In genomic region chr17:1649116-1649843, GRCh38 we compare ENCODE assay signal across 1 cellular context.
TF ChIP-seq lines count a peak whose summit lies in the region.

No MANE protein-coding gene starts in this region.

TF ChIP-seq in K562, 482 proteins besides CTCF, POLR2A, EP300 and RAD21 (continued from another document and continues in another):
- TF ChIP-seq TCF3 (CRISPR knock-in tag; IDR thresholded peaks at IDR 0.05) (no peak), NFRKB (IDR thresholded peaks at IDR 0.05; ENCODE audit: low read depth) (peak; percentile 49; the same call in 1 of the 2 replicates), ZNF398 (CRISPR knock-in tag; IDR thresholded peaks at IDR 0.05) (no peak), SNRNP70 (optimal IDR thresholded peaks at IDR 0.05; ENCODE audit: low read depth, low read length) (no peak), NR4A1 (CRISPR knock-in tag; IDR thresholded peaks at IDR 0.05) (no peak), NR4A1 (tag; IDR thresholded peaks at IDR 0.05) (no peak), FIP1L1 (IDR thresholded peaks at IDR 0.05; ENCODE audit: low read depth, low read length, poor library complexity, severe bottlenecking) (peak; percentile 54), COPS2 (conservative IDR thresholded peaks at IDR 0.05) (no peak), FOXK1 (CRISPR knock-in tag; IDR thresholded peaks at IDR 0.05; ENCODE audit: borderline replicate concordance) (no peak), ZNF277 (CRISPR knock-in tag; IDR thresholded peaks at IDR 0.05; ENCODE audit: borderline replicate concordance) (no peak), ZFX (CRISPR knock-in tag; IDR thresholded peaks at IDR 0.05) (peak; percentile 84), KDM2B (CRISPR knock-in tag; IDR thresholded peaks at IDR 0.05) (no peak; the same call in 1 of the 2 replicates), CBX1 (IDR thresholded peaks at IDR 0.05; ENCODE audit: low read depth) (peak; percentile 57; the same call in 1 of the 2 replicates), ILK (tag; IDR thresholded peaks at IDR 0.05; ENCODE audit: borderline replicate concordance, low read depth) (no peak), NR2C2 (CRISPR knock-in tag; IDR thresholded peaks at IDR 0.05) (no peak), NR2C2 (tag; IDR thresholded peaks at IDR 0.05) (peak; percentile 8; the same call in 1 of the 2 replicates), ZNF707 (CRISPR knock-in tag; conservative IDR thresholded peaks at IDR 0.05) (no peak), RBM39 (optimal IDR thresholded peaks at IDR 0.05; ENCODE audit: low read depth, low read length) (no peak), PYGO2 (tag; IDR thresholded peaks at IDR 0.05) (no peak), NFXL1 (CRISPR knock-in tag; IDR thresholded peaks at IDR 0.05) (no peak), THAP12 (CRISPR knock-in tag; IDR thresholded peaks at IDR 0.05) (peak; percentile 65; the same call in 1 of the 2 replicates), FOXK2 (conservative IDR thresholded peaks at IDR 0.05 in 1 of 2, IDR thresholded peaks at IDR 0.05 in 1 of 2; ENCODE audit: low read depth in 2 of 2) (no peak), DACH1 (IDR thresholded peaks at IDR 0.05; ENCODE audit: partially characterized antibody) (no peak), SP1 (CRISPR knock-in tag; IDR thresholded peaks at IDR 0.05) (no peak), CC2D1A (IDR thresholded peaks at IDR 0.05) (no peak), U2AF1 (optimal IDR thresholded peaks at IDR 0.05; ENCODE audit: low read depth, low read length) (peak; percentile 75), SLC30A9 (CRISPR knock-in tag; IDR thresholded peaks at IDR 0.05) (no peak), NFIC (IDR thresholded peaks at IDR 0.05) (no peak), CEBPG (CRISPR knock-in tag; IDR thresholded peaks at IDR 0.05) (no peak), CEBPG (tag; conservative IDR thresholded peaks at IDR 0.05 in 1 of 2, IDR thresholded peaks at IDR 0.05 in 1 of 2) (no peak), SMAD4 (CRISPR knock-in tag; conservative IDR thresholded peaks at IDR 0.05) (no peak), POLR3G (IDR thresholded peaks at IDR 0.05; ENCODE audit: extremely low read depth, insufficient read length, insufficient replicate concordance) (no peak), BRCA1 (IDR thresholded peaks at IDR 0.05) (no peak), BRCA1 (CRISPR knock-in tag; IDR thresholded peaks at IDR 0.05) (no peak), NONO (IDR thresholded peaks at IDR 0.05; ENCODE audit: low read depth in 2 of 2, low read length in 1 of 2) (peak; percentile 17 to 90; a peak in 3 of 4 replicates), ZNF551 (CRISPR knock-in tag; IDR thresholded peaks at IDR 0.05) (no peak), CSDE1 (IDR thresholded peaks at IDR 0.05) (no peak), SMARCA5 (IDR thresholded peaks at IDR 0.05) (no peak), ARNT (IDR thresholded peaks at IDR 0.05) (no peak), TFE3 (CRISPR knock-in tag; IDR thresholded peaks at IDR 0.05) (no peak), HNRNPL (IDR thresholded peaks at IDR 0.05; ENCODE audit: low read depth, low read length) (peak; percentile 58; the same call in 1 of the 2 replicates), POLR2B (IDR thresholded peaks at IDR 0.05; ENCODE audit: low read depth, partially characterized antibody) (peak; percentile 29), ZNF184 (CRISPR knock-in tag; IDR thresholded peaks at IDR 0.05) (no peak)
- TF ChIP-seq, protein P1, sequence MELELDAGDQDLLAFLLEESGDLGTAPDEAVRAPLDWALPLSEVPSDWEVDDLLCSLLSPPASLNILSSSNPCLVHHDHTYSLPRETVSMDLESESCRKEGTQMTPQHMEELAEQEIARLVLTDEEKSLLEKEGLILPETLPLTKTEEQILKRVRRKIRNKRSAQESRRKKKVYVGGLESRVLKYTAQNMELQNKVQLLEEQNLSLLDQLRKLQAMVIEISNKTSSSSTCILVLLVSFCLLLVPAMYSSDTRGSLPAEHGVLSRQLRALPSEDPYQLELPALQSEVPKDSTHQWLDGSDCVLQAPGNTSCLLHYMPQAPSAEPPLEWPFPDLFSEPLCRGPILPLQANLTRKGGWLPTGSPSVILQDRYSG (tag; conservative IDR thresholded peaks at IDR 0.05; ENCODE audit: low read depth): no peak
- TF ChIP-seq, protein P2, sequence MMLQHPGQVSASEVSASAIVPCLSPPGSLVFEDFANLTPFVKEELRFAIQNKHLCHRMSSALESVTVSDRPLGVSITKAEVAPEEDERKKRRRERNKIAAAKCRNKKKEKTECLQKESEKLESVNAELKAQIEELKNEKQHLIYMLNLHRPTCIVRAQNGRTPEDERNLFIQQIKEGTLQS (IDR thresholded peaks at IDR 0.05): peak; percentile 73
- TF ChIP-seq, protein P2 (CRISPR knock-in tag; conservative IDR thresholded peaks at IDR 0.05): peak; percentile 65
- TF ChIP-seq, protein P3, sequence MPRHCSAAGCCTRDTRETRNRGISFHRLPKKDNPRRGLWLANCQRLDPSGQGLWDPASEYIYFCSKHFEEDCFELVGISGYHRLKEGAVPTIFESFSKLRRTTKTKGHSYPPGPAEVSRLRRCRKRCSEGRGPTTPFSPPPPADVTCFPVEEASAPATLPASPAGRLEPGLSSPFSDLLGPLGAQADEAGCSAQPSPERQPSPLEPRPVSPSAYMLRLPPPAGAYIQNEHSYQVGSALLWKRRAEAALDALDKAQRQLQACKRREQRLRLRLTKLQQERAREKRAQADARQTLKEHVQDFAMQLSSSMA (CRISPR knock-in tag; IDR thresholded peaks at IDR 0.05): no peak
- TF ChIP-seq, protein P4, sequence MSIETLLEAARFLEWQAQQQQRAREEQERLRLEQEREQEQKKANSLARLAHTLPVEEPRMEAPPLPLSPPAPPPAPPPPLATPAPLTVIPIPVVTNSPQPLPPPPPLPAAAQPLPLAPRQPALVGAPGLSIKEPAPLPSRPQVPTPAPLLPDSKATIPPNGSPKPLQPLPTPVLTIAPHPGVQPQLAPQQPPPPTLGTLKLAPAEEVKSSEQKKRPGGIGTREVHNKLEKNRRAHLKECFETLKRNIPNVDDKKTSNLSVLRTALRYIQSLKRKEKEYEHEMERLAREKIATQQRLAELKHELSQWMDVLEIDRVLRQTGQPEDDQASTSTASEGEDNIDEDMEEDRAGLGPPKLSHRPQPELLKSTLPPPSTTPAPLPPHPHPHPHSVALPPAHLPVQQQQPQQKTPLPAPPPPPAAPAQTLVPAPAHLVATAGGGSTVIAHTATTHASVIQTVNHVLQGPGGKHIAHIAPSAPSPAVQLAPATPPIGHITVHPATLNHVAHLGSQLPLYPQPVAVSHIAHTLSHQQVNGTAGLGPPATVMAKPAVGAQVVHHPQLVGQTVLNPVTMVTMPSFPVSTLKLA (conservative IDR thresholded peaks at IDR 0.05): peak in 1 of 2 experiments; percentile 69; a peak in 1 of 4 replicates
- TF ChIP-seq, protein P5, sequence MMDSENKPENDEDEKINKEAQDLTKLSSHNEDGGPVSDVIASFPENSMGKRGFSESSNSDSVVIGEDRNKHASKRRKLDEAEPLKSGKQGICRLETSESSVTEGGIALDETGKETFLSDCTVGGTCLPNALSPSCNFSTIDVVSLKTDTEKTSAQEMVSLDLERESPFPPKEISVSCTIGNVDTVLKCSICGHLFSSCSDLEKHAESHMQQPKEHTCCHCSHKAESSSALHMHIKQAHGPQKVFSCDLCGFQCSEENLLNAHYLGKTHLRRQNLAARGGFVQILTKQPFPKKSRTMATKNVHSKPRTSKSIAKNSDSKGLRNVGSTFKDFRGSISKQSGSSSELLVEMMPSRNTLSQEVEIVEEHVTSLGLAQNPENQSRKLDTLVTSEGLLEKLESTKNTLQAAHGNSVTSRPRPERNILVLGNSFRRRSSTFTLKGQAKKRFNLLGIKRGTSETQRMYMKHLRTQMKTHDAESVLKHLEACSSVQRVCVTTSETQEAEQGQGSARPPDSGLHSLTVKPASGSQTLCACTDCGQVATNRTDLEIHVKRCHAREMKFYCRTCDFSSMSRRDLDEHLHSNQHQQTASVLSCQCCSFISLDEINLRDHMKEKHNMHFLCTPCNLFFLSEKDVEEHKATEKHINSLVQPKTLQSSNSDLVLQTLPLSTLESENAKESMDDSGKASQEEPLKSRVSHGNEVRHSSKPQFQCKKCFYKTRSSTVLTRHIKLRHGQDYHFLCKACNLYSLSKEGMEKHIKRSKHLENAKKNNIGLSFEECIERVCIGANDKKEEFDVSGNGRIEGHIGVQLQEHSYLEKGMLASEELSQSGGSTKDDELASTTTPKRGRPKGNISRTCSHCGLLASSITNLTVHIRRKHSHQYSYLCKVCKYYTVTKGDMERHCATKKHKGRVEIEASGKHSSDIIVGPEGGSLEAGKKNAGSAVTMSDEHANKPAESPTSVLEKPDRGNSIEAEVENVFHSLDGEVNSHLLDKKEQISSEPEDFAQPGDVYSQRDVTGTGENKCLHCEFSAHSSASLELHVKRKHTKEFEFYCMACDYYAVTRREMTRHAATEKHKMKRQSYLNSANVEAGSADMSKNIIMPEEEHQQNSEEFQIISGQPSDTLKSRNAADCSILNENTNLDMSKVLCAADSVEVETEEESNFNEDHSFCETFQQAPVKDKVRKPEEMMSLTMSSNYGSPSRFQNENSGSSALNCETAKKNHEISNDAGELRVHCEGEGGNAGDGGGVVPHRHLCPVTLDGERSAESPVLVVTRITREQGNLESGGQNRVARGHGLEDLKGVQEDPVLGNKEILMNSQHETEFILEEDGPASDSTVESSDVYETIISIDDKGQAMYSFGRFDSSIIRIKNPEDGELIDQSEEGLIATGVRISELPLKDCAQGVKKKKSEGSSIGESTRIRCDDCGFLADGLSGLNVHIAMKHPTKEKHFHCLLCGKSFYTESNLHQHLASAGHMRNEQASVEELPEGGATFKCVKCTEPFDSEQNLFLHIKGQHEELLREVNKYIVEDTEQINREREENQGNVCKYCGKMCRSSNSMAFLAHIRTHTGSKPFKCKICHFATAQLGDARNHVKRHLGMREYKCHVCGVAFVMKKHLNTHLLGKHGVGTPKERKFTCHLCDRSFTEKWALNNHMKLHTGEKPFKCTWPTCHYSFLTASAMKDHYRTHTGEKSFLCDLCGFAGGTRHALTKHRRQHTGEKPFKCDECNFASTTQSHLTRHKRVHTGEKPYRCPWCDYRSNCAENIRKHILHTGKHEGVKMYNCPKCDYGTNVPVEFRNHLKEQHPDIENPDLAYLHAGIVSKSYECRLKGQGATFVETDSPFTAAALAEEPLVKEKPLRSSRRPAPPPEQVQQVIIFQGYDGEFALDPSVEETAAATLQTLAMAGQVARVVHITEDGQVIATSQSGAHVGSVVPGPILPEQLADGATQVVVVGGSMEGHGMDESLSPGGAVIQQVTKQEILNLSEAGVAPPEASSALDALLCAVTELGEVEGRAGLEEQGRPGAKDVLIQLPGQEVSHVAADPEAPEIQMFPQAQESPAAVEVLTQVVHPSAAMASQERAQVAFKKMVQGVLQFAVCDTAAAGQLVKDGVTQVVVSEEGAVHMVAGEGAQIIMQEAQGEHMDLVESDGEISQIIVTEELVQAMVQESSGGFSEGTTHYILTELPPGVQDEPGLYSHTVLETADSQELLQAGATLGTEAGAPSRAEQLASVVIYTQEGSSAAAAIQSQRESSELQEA (IDR thresholded peaks at IDR 0.05; ENCODE audit: low read depth): no peak
- TF ChIP-seq, protein P6, sequence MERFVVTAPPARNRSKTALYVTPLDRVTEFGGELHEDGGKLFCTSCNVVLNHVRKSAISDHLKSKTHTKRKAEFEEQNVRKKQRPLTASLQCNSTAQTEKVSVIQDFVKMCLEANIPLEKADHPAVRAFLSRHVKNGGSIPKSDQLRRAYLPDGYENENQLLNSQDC (CRISPR knock-in tag; IDR thresholded peaks at IDR 0.05): no peak
